24 cellular contexts compared by ENCODE assay signal in the genomic region with DNA sequence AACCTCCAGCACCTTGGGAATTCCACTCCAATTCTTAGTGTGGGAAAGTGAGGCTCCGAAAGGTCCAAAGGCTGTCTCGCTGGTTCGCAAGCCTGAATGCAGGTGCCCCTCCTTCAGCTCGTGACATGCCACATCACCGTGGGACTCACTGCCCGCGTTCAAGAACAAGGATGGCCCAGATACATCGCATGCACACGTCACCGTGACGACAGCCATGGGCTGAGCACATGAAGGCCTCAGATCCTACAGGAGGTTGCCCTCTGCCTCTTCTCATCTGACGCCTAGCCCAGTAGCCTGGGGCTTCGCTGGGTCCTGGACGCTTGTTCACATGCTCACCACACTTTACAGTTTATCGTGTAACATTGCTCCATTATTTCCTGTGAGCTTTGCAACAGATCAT. TPM values are rescaled to one million over a fixed set of nuclear protein-coding genes. Genes with fewer than 3 reads are reported as not detected.
"Had no signal": no experiment of that assay in that cellular context is flagged by ENCODE, and none has a peak within 500 bp of the region (broad histone marks: within the 10 kb centered on the region; RNA-seq: fewer than 3 reads in every experiment).

No MANE protein-coding gene starts in this region.

- H3K9me3 ChIP-seq: MG63, SJCRH30 had no signal

- H3K27me3 ChIP-seq: MG63, SJCRH30 had no signal

- H3K4me3 ChIP-seq: MG63, PC-9, SJCRH30 had no signal

- H3K36me3 ChIP-seq: MG63, SJCRH30 had no signal

- ATAC-seq: activated CD4-positive, CD25-positive, alpha-beta regulatory T cell treated with anti-CD3 and anti-CD28 coated beads, Interleukin-2, amount 50 U/mL, for 24 hours; activated CD8-positive, alpha-beta T cell treated with anti-CD3 and anti-CD28 coated beads for 36 hours; activated T-cell treated with anti-CD3 and anti-CD28 coated beads, Interleukin-2, amount 50 U/mL, for 72 hours; SK-N-SH treated with all-trans-retinoic acid at 6 μM for 48 hours had no signal

- H3K27ac ChIP-seq: PC-9, SJCRH30 had no signal

- DNase-seq: activated CD4-positive, alpha-beta T cell treated with anti-CD3 and anti-CD28 coated beads for 4 hours; activated CD8-positive, alpha-beta memory T cell treated with anti-CD3 and anti-CD28 coated beads, Interleukin-2, amount 50 U/mL, for 4 hours; activated CD8-positive, alpha-beta T cell treated with anti-CD3 and anti-CD28 coated beads for 36 hours; activated gamma-delta T cell treated with Interleukin-2 at 50 U/mL for 16 hours; activated naive CD4-positive, alpha-beta T cell treated with anti-CD3 and anti-CD28 coated beads, Interleukin-2, amount 10 ng/mL, durations not matched to agents 7 days and 5 days; activated naive CD8-positive, alpha-beta T cell treated with anti-CD3 and anti-CD28 coated beads for 36 hours; activated T-cell treated with anti-CD3 and anti-CD28 coated beads, Interleukin-2, amount 50 U/mL, for 72 hours; central memory CD4-positive, alpha-beta T cell; MG63; MV-4-11; NCI-H1105; NCI-H1436; NCI-H1694 treated with DMSO at 0.1 percent for 48 hours; NCI-H2029 treated with DMSO at 0.1 percent for 48 hours; NCI-H510A treated with DMSO at 0.1 percent for 48 hours; NCI-H69; PC-9; SJCRH30; SW 1271 had no signal

RNA-seq across cellular contexts. Expression of a gene that starts 4.4 kb away (rescaled TPM):
- total RNA-seq: activated CD8-positive, alpha-beta T cell treated with anti-CD3 and anti-CD28 coated beads for 36 hours; activated naive CD8-positive, alpha-beta T cell treated with anti-CD3 and anti-CD28 coated beads for 36 hours; activated T-cell treated with anti-CD3 and anti-CD28 coated beads, Interleukin-2, amount 50 U/mL, for 72 hours; activated T-helper 2 cell treated with anti-CD3 and anti-CD28 coated beads, Interferon-gamma antibody, Interleukin-2, Interleukin-4, amounts not matched to agents 10 μg/mL and 5 μg/mL and 100 μg/mL, durations not matched to agents 14 hours and 24 hours and 36 hours; PC-9; RPMI7951; SJCRH30 had no signal
- polyA plus RNA-seq: adipose tissue had no signal
